Comparison of ENCODE assay signal across 1 cellular context in genomic region chr7:131109011-131109756, GRCh38.
TF ChIP-seq lines count a peak whose summit lies in the region.

No MANE protein-coding gene starts in this region.

TF ChIP-seq in HepG2, 621 proteins besides CTCF, POLR2A, EP300 and RAD21 (continued from another document):
- TF ChIP-seq ATF7-NPFF (CRISPR knock-in tag; IDR thresholded peaks at IDR 0.05; ENCODE audit: low read depth) (no peak), HNRNPK (IDR thresholded peaks at IDR 0.05; ENCODE audit: low read depth, low read length, poor library complexity, severe bottlenecking) (no peak), TEAD3 (CRISPR knock-in tag; optimal IDR thresholded peaks at IDR 0.05; ENCODE audit: borderline replicate concordance) (no peak), ATF4 (CRISPR knock-in tag; IDR thresholded peaks at IDR 0.05) (no peak), CCAR2 (optimal IDR thresholded peaks at IDR 0.05; ENCODE audit: low read depth, low read length) (no peak), PAX8 (CRISPR knock-in tag; IDR thresholded peaks at IDR 0.05; ENCODE audit: borderline replicate concordance) (no peak)
TF ChIP-seq in HepG2: peak in this region for 0.
